Comparison of ENCODE assay signal across 14 cellular contexts in the genomic region with DNA sequence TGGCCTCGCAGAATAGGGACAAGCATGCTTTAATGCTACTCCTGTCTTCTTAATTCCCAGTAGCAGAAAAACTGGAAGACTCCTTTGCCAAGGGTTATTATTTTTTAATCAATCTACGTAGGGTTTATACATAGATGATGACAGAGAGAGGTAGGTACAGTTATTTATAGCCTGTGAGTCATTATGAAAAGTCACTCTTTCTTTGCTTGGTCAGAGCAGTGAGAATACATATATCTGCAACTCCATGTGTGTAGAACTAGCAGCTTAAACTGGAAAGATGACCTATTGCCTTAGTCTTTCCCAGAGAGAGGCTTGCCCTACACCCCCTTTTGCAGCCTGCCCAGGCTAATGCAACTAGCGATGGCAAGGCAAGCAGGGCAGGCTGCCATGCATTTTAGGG.
DNase-seq lines count a peak whose midpoint lies in the region; ATAC-seq, FAIRE-seq and TF ChIP-seq lines count a peak whose summit lies in the region.
"Had no signal": no experiment of that assay in that cellular context is flagged by ENCODE, and none has a peak within 500 bp of the region (broad histone marks: within the 10 kb centered on the region; RNA-seq: fewer than 3 reads in every experiment).

No MANE protein-coding gene starts in this region.

- FAIRE-seq in RCC 7860 (lab: Jason Lieb, UNC), result no peak
- FAIRE-seq: kidney had no signal

- H3K27me3 ChIP-seq in gastroesophageal sphincter (peaks cover under 1% of the 10 kb centered on the region), Peyer's patch (no peaks in the 10 kb centered on the region)

- WGBS in gastroesophageal sphincter (ENCODE audit: low coverage in 1 of 2), 2 donors, result 23 to 41% methylated on average over 2 to 3 of the region's 3 CpGs

- peak; percentile 53 for DNase-seq in RCC 7860 (ENCODE audit: low spot score)
- DNase-seq in Peyer's patch, result no peak
- no peak for DNase-seq in NCI-H187 treated with DMSO at 0.1 percent for 48 hours (lab: John Stamatoyannopoulos, UW)
- DNase-seq in cortex of kidney (lab: John Stamatoyannopoulos, UW), result no peak
- DNase-seq: activated gamma-delta T cell treated with Interleukin-2 at 50 U/mL for 16 hours; central memory CD4-positive, alpha-beta T cell; kidney; NCI-H2171 had no signal

- H3K36me3 ChIP-seq in gastroesophageal sphincter (no peaks in the 10 kb centered on the region), Peyer's patch (no peaks in the 10 kb centered on the region)
- H3K36me3 ChIP-seq: thoracic aorta had no signal

- no peak overlapping the region for H3K27ac ChIP-seq in gastroesophageal sphincter
- no peak overlapping the region for H3K27ac ChIP-seq in Peyer's patch
- H3K27ac ChIP-seq: SK-N-MC, thoracic aorta had no signal

- TF ChIP-seq CTCF in gastroesophageal sphincter (IDR thresholded peaks at IDR 0.05), result no peak
- TF ChIP-seq CTCF in Peyer's patch (IDR thresholded peaks at IDR 0.05), result no peak

- TF ChIP-seq POLR2A in gastroesophageal sphincter (IDR thresholded peaks at IDR 0.05), result no peak
- TF ChIP-seq POLR2A in Peyer's patch (IDR thresholded peaks at IDR 0.05), result no peak

- H3K4me3 ChIP-seq in gastroesophageal sphincter (no peak overlapping the region), Peyer's patch (no peak overlapping the region)
- H3K4me3 ChIP-seq: SK-N-MC, thoracic aorta had no signal

- peak; percentile 76 for ATAC-seq in GM18498 (IDR thresholded peaks at IDR 0.05; ENCODE audit: unreplicated experiment)
- peak; percentile 75 for ATAC-seq in HG02852 (IDR thresholded peaks at IDR 0.05; ENCODE audit: unreplicated experiment)
- peak; percentile 80 for ATAC-seq in gastroesophageal sphincter
- ATAC-seq in GM21447 (IDR thresholded peaks at IDR 0.05; ENCODE audit: unreplicated experiment), result no peak

- H3K9me3 ChIP-seq in gastroesophageal sphincter, result no peaks in the 10 kb centered on the region
- H3K9me3 ChIP-seq in Peyer's patch, result no peaks in the 10 kb centered on the region
- H3K9me3 ChIP-seq: thoracic aorta had no signal

- peaks cover 7 to 20% (median 13%) of the 10 kb centered on the region in 3 donors for H3K4me1 ChIP-seq in gastroesophageal sphincter
- no peaks in the 10 kb centered on the region for H3K4me1 ChIP-seq in Peyer's patch

- TF ChIP-seq EP300 in gastroesophageal sphincter (IDR thresholded peaks at IDR 0.05), result no peak
